Comparison of ENCODE assay signal across 15 cellular contexts in genomic region chr7:22332481-22332880, GRCh38. TPM values are rescaled to one million over a fixed set of nuclear protein-coding genes. Genes with fewer than 3 reads are reported as not detected.
A peak's percentile ranks its signal among the peaks of the same experiment; 100 is the strongest.
DNase-seq lines count a peak whose midpoint lies in the region; ATAC-seq, FAIRE-seq and TF ChIP-seq lines count a peak whose summit lies in the region.
"Had no signal": no experiment of that assay in that cellular context is flagged by ENCODE, and none has a peak within 500 bp of the region (broad histone marks: within the 10 kb centered on the region; RNA-seq: fewer than 3 reads in every experiment).

No MANE protein-coding gene starts in this region.

- no peaks in the 10 kb centered on the region for H3K9me3 ChIP-seq in BE2C
- H3K9me3 ChIP-seq: HAP-1, prostate gland had no signal

- H3K4me3 ChIP-seq in BE2C (ENCODE audit: low read depth, low read length) = no peak overlapping the region
- H3K4me3 ChIP-seq: HAP-1, prostate gland had no signal

- peaks cover 47% of the 10 kb centered on the region for H3K4me1 ChIP-seq in BE2C
- H3K4me1 ChIP-seq: prostate gland had no signal

- no peaks in the 10 kb centered on the region for H3K36me3 Mint-ChIP-seq in WTC11

- H3K4me1 Mint-ChIP-seq in WTC11 = peaks cover 84% of the 10 kb centered on the region
- H3K4me1 Mint-ChIP-seq: activated CD4-positive, alpha-beta T cell treated with anti-CD3 and anti-CD28 coated beads, Interleukin-2, amount 10 ng/mL, durations not matched to agents 7 days and 5 days had no signal

- H3K27me3 ChIP-seq in BE2C = no peaks in the 10 kb centered on the region

- ATAC-seq in WTC11 = peak; percentile 55
- ATAC-seq in GM18502 (IDR thresholded peaks at IDR 0.05; ENCODE audit: poor library complexity, unreplicated experiment) = no peak
- no peak for ATAC-seq in GM18861 (IDR thresholded peaks at IDR 0.05; ENCODE audit: unreplicated experiment)
- ATAC-seq in HG03378 (IDR thresholded peaks at IDR 0.05; ENCODE audit: unreplicated experiment) = no peak
- ATAC-seq: activated T-cell treated with anti-CD3 and anti-CD28 coated beads, Interleukin-2, amount 50 U/mL, for 4 hours had no signal

- H3K36me3 ChIP-seq in BE2C = peaks cover 4% of the 10 kb centered on the region
- H3K36me3 ChIP-seq: HAP-1, prostate gland had no signal

- CTCF ChIA-PET in WTC11 (lab: Charles Lee) = interaction anchor here (1.0 to 1.6 kb wide), 2 partner anchors 128 to 223 kb away, joined by 3 to 9 read pairs; no protein-coding TSS in a partner anchor

- no peaks in the 10 kb centered on the region for H3K27me3 Mint-ChIP-seq in WTC11 (ENCODE audit: low read depth)

- DNase-seq in ACHN = peak; percentile 80
- DNase-seq in GM19239 (ENCODE audit: insufficient read length, low spot score) = no peak
- no peak for DNase-seq in WTC11 (ENCODE audit: low spot score)
- peak; percentile 34 for DNase-seq in left kidney (ENCODE audit: low read depth, low spot score)
- DNase-seq in BE2C = no peak
- DNase-seq: activated CD4-positive, alpha-beta T cell treated with anti-CD3 and anti-CD28 coated beads, Interleukin-2, amount 10 ng/mL, durations not matched to agents 7 days and 5 days; activated T-cell treated with anti-CD3 and anti-CD28 coated beads, Interleukin-2, amount 50 U/mL, for 4 hours; MM.1S; stimulated activated CD8-positive, alpha-beta memory T cell treated with anti-CD3 and anti-CD28 coated beads, Interleukin-4, amount 100 ng/mL, for 48 hours; T-helper 2 cell had no signal

- in situ Hi-C loops in ACHN (cut with HindIII; ENCODE audit: low pct_ligation_motif_present, low pct_unique_long_range_greater_than_20kb, low sequenced_read_pairs) = no loop called here

- FAIRE-seq in GM19239 (lab: Jason Lieb, UNC) = peak; percentile 63

- TF ChIP-seq CTCF in WTC11 (IDR thresholded peaks at IDR 0.05) = no peak
- TF ChIP-seq CTCF in BE2C (IDR thresholded peaks at IDR 0.05; ENCODE audit: low read depth, low read length) = no peak

- H3K4me3 Mint-ChIP-seq in WTC11 = peak overlapping the region; percentile 31
- H3K4me3 Mint-ChIP-seq: activated CD4-positive, alpha-beta T cell treated with anti-CD3 and anti-CD28 coated beads, Interleukin-2, amount 10 ng/mL, durations not matched to agents 7 days and 5 days; activated T-cell treated with anti-CD3 and anti-CD28 coated beads, Interleukin-2, amount 50 U/mL, for 4 hours had no signal

- no peaks in the 10 kb centered on the region for H3K9me3 Mint-ChIP-seq in WTC11
- H3K9me3 Mint-ChIP-seq: activated CD4-positive, alpha-beta T cell treated with anti-CD3 and anti-CD28 coated beads, Interleukin-2, amount 10 ng/mL, durations not matched to agents 7 days and 5 days; activated T-cell treated with anti-CD3 and anti-CD28 coated beads, Interleukin-2, amount 50 U/mL, for 4 hours had no signal

- POLR2A ChIA-PET in WTC11 (lab: Charles Lee) = no interaction called here

- H3K27ac Mint-ChIP-seq in WTC11 = peak overlapping the region; percentile 75
- H3K27ac Mint-ChIP-seq: activated CD4-positive, alpha-beta T cell treated with anti-CD3 and anti-CD28 coated beads, Interleukin-2, amount 10 ng/mL, durations not matched to agents 7 days and 5 days had no signal

TF ChIP-seq in WTC11, 78 proteins besides CTCF, POLR2A, EP300 and RAD21 (continues in another document):
- no peak for TF ChIP-seq ZNF281 (CRISPR knock-in tag; IDR thresholded peaks at IDR 0.05)
- no peak for TF ChIP-seq KAT7 (CRISPR knock-in tag; IDR thresholded peaks at IDR 0.05; ENCODE audit: borderline replicate concordance)
- TF ChIP-seq SP1 (CRISPR knock-in tag; conservative IDR thresholded peaks at IDR 0.05) = no peak
- TF ChIP-seq CREB1 (CRISPR knock-in tag; IDR thresholded peaks at IDR 0.05) = no peak
- no peak for TF ChIP-seq ERG (CRISPR knock-in tag; IDR thresholded peaks at IDR 0.05)
- no peak for TF ChIP-seq FOXJ3 (CRISPR knock-in tag; IDR thresholded peaks at IDR 0.05; ENCODE audit: borderline replicate concordance)
- no peak for TF ChIP-seq SMAD4 (CRISPR knock-in tag; IDR thresholded peaks at IDR 0.05)
- TF ChIP-seq ATF2 (CRISPR knock-in tag; IDR thresholded peaks at IDR 0.05; ENCODE audit: borderline replicate concordance, low read depth) = no peak
- no peak for TF ChIP-seq JAZF1 (CRISPR knock-in tag; IDR thresholded peaks at IDR 0.05)
- TF ChIP-seq ZNF121 (CRISPR knock-in tag; IDR thresholded peaks at IDR 0.05) = no peak
- TF ChIP-seq CBFB (CRISPR knock-in tag; IDR thresholded peaks at IDR 0.05; ENCODE audit: low read depth) = no peak
- TF ChIP-seq PRDM15 (CRISPR knock-in tag; IDR thresholded peaks at IDR 0.05) = no peak
- TF ChIP-seq ZSCAN18 (CRISPR knock-in tag; IDR thresholded peaks at IDR 0.05) = no peak

RNA-seq across cellular contexts. Expression of gene RAPGEF5, which starts 24.5 kb away (rescaled TPM):
- total RNA-seq in WTC11 (2021) = 9.9 to 12.3 TPM (median 10.3 TPM) in 3 replicates
- polyA plus RNA-seq in BE2C (2012; ENCODE audit: insufficient read depth, insufficient read length, low read depth) = 32.0 TPM

Comparison
In these comparisons a context has a peak if more than half of its experiments do, and no peak if none do; other contexts are left out.
1. DNase-seq: peak in ACHN (single experiment) and left kidney (single experiment); none in GM19239 (single experiment), WTC11 (single experiment) and BE2C (single experiment).